13 cellular contexts compared by ENCODE assay signal in genomic region chr1:68975534-68975933, GRCh38.
A peak's percentile ranks its signal among the peaks of the same experiment; 100 is the strongest.
DNase-seq lines count a peak whose midpoint lies in the region; TF ChIP-seq lines count a peak whose summit lies in the region.
"Had no signal": no experiment of that assay in that cellular context is flagged by ENCODE, and none has a peak within 500 bp of the region (broad histone marks: within the 10 kb centered on the region; RNA-seq: fewer than 3 reads in every experiment).

No MANE protein-coding gene starts in this region.

- no peaks in the 10 kb centered on the region for H3K27me3 ChIP-seq in WERI-Rb-1 (ENCODE audit: insufficient read depth, low read depth, severe bottlenecking)
- H3K27me3 ChIP-seq: body of pancreas, gastroesophageal sphincter had no signal

- no peak overlapping the region for H3K27ac ChIP-seq in WERI-Rb-1
- H3K27ac ChIP-seq: body of pancreas, gastroesophageal sphincter had no signal

- DNase-seq in DMS53 (lab: John Stamatoyannopoulos, UW), result peak; percentile 52
- DNase-seq in DMS53 treated with DMSO at 0.1 percent for 48 hours (lab: John Stamatoyannopoulos, UW; ENCODE audit: unreplicated experiment), result no peak
- DNase-seq in NCI-H774 (lab: John Stamatoyannopoulos, UW), result peak; percentile 6
- peak; percentile 35 for DNase-seq in iPS-NIHi11 (ENCODE audit: low spot score)
- DNase-seq in retina, result peak; percentile 69
- DNase-seq in activated gamma-delta T cell treated with Interleukin-2 at 50 U/mL for 16 hours, result no peak
- no peak for DNase-seq in SKM-1 treated with dmso at 0.1 percent for 144 hours (lab: John Stamatoyannopoulos, UW; ENCODE audit: unreplicated experiment)
- no peak for DNase-seq in WERI-Rb-1
- DNase-seq: activated CD4-positive, alpha-beta T cell treated with anti-CD3 and anti-CD28 coated beads, Interleukin-2, amount 50 U/mL, for 48 hours; body of pancreas; CD8-positive, alpha-beta memory T cell; RPMI8226 had no signal

- no peak overlapping the region for H3K4me3 ChIP-seq in WERI-Rb-1 (ENCODE audit: low read depth, low read length)
- H3K4me3 ChIP-seq: body of pancreas, gastroesophageal sphincter had no signal

- no peaks in the 10 kb centered on the region for H3K9me3 ChIP-seq in WERI-Rb-1 (ENCODE audit: severe bottlenecking)
- H3K9me3 ChIP-seq: body of pancreas, gastroesophageal sphincter had no signal

- no peaks in the 10 kb centered on the region for H3K36me3 ChIP-seq in WERI-Rb-1
- H3K36me3 ChIP-seq: gastroesophageal sphincter had no signal

- TF ChIP-seq CTCF in WERI-Rb-1 (IDR thresholded peaks at IDR 0.05; ENCODE audit: low read depth, low read length), result no peak

Comparison
In these comparisons a context has a peak if more than half of its experiments do, and no peak if none do; other contexts are left out.
1. DNase-seq: peak in DMS53 (single experiment), NCI-H774 (single experiment), iPS-NIHi11 (single experiment) and retina (single experiment); none in DMS53 treated with DMSO at 0.1 percent for 48 hours (single experiment), activated gamma-delta T cell treated with Interleukin-2 at 50 U/mL for 16 hours (single experiment), SKM-1 treated with dmso at 0.1 percent for 144 hours (single experiment) and WERI-Rb-1 (single experiment).